In the genomic region with DNA sequence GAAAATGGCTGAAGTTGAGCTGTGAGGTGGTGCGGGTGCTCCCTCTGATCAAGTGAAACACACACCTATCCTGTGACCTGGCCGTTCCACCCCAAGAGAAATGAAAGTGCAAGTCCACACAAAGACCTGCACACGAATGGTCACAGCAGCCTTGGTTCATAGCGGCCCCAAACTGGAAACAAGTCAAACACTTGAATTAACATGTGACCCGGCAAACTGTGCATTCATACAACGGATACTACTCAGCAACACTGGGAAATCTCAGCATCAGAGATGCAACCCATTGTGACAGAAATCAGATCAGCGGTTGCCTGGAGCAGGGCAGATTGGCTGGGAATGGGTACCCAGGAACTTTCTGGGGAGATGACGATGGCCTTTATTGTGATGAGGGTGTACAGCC, we compare ENCODE assay signal across 23 cellular contexts. TPM values are rescaled to one million over a fixed set of nuclear protein-coding genes. Genes with fewer than 3 reads are reported as not detected.
DNase-seq lines count a peak whose midpoint lies in the region; ATAC-seq and TF ChIP-seq lines count a peak whose summit lies in the region.
"Had no signal": no experiment of that assay in that cellular context is flagged by ENCODE, and none has a peak within 500 bp of the region (broad histone marks: within the 10 kb centered on the region; RNA-seq: fewer than 3 reads in every experiment).

No MANE protein-coding gene starts in this region.

- H3K4me3 Mint-ChIP-seq in activated T-cell treated with anti-CD3 and anti-CD28 coated beads, Interleukin-2, amount 50 U/mL, for 72 hours, result no peak overlapping the region
- H3K4me3 Mint-ChIP-seq in central memory CD8-positive, alpha-beta T cell, result no peak overlapping the region
- H3K4me3 Mint-ChIP-seq in stimulated activated effector memory CD8-positive, alpha-beta T cell treated with anti-CD3 and anti-CD28 coated beads, Interleukin-12 subunit alpha, Interleukin-12 subunit beta, amount 100 ng/mL, for 72 hours, result no peak overlapping the region
- H3K4me3 Mint-ChIP-seq: WTC11 had no signal

- in situ Hi-C loops in brain microvascular endothelial cell (cut with HindIII; ENCODE audit: low pct_ligation_motif_present, low sequenced_read_pairs), result no loop called here

- peaks cover 38% of the 10 kb centered on the region for H3K4me1 Mint-ChIP-seq in activated T-cell treated with anti-CD3 and anti-CD28 coated beads, Interleukin-2, amount 50 U/mL, for 72 hours (ENCODE audit: low read depth)
- peaks cover 13% of the 10 kb centered on the region for H3K4me1 Mint-ChIP-seq in central memory CD8-positive, alpha-beta T cell
- H3K4me1 Mint-ChIP-seq in stimulated activated effector memory CD8-positive, alpha-beta T cell treated with anti-CD3 and anti-CD28 coated beads, Interleukin-12 subunit alpha, Interleukin-12 subunit beta, amount 100 ng/mL, for 72 hours, result peaks cover 33% of the 10 kb centered on the region
- H3K4me1 Mint-ChIP-seq: WTC11 had no signal

- no peak overlapping the region for H3K4me3 ChIP-seq in brain microvascular endothelial cell (ENCODE audit: low read depth, low read length)
- H3K4me3 ChIP-seq: GM12878 had no signal

- no peak overlapping the region for H3K27ac ChIP-seq in brain microvascular endothelial cell
- H3K27ac ChIP-seq: HL-60 had no signal

- TF ChIP-seq CTCF in brain microvascular endothelial cell (IDR thresholded peaks at IDR 0.05; ENCODE audit: low read depth, low read length, missing control alignments), result no peak

- peaks cover under 1% of the 10 kb centered on the region for H3K36me3 ChIP-seq in brain microvascular endothelial cell (replicated peaks)

- peak overlapping the region; percentile 22 for H3K27ac Mint-ChIP-seq in activated T-cell treated with anti-CD3 and anti-CD28 coated beads, Interleukin-2, amount 50 U/mL, for 72 hours
- peak overlapping the region; percentile 55 for H3K27ac Mint-ChIP-seq in central memory CD8-positive, alpha-beta T cell (ENCODE audit: low read depth)
- peak overlapping the region; percentile 67 for H3K27ac Mint-ChIP-seq in stimulated activated effector memory CD8-positive, alpha-beta T cell treated with anti-CD3 and anti-CD28 coated beads, Interleukin-12 subunit alpha, Interleukin-12 subunit beta, amount 100 ng/mL, for 72 hours
- H3K27ac Mint-ChIP-seq: WTC11 had no signal

- no peaks in the 10 kb centered on the region for H3K9me3 Mint-ChIP-seq in activated T-cell treated with anti-CD3 and anti-CD28 coated beads, Interleukin-2, amount 50 U/mL, for 72 hours
- no peaks in the 10 kb centered on the region for H3K9me3 Mint-ChIP-seq in central memory CD8-positive, alpha-beta T cell
- no peaks in the 10 kb centered on the region for H3K9me3 Mint-ChIP-seq in stimulated activated effector memory CD8-positive, alpha-beta T cell treated with anti-CD3 and anti-CD28 coated beads, Interleukin-12 subunit alpha, Interleukin-12 subunit beta, amount 100 ng/mL, for 72 hours
- H3K9me3 Mint-ChIP-seq: WTC11 had no signal

- no peaks in the 10 kb centered on the region for H3K27me3 ChIP-seq in brain microvascular endothelial cell (replicated peaks)

- peaks cover 0 to 3% of the 10 kb centered on the region in 2 donors for H3K36me3 Mint-ChIP-seq in activated T-cell treated with anti-CD3 and anti-CD28 coated beads, Interleukin-2, amount 50 U/mL, for 72 hours (ENCODE audit: insufficient read depth in 2 of 2)
- H3K36me3 Mint-ChIP-seq in central memory CD8-positive, alpha-beta T cell (ENCODE audit: insufficient read depth), result peaks cover 13% of the 10 kb centered on the region
- peaks cover 68% of the 10 kb centered on the region for H3K36me3 Mint-ChIP-seq in stimulated activated effector memory CD8-positive, alpha-beta T cell treated with anti-CD3 and anti-CD28 coated beads, Interleukin-12 subunit alpha, Interleukin-12 subunit beta, amount 100 ng/mL, for 72 hours

- no peak for DNase-seq in activated T-cell treated with anti-CD3 and anti-CD28 coated beads, Interleukin-2, amount 50 U/mL, for 72 hours
- DNase-seq in activated T-cell treated with anti-CD3 and anti-CD28 coated beads, Interleukin-2, amount 50 U/mL, for 48 hours, result no peak
- peak; percentile 63 for DNase-seq in SK-N-DZ (ENCODE audit: low spot score)
- DNase-seq in central memory CD8-positive, alpha-beta T cell (ENCODE audit: low spot score in 2 of 2), result no peak
- DNase-seq in stimulated activated effector memory CD8-positive, alpha-beta T cell treated with anti-CD3 and anti-CD28 coated beads, Interleukin-12 subunit alpha, Interleukin-12 subunit beta, amount 100 ng/mL, for 72 hours (ENCODE audit: low spot score in 2 of 2), result no peak
- DNase-seq in brain microvascular endothelial cell, result no peak
- DNase-seq: activated naive CD4-positive, alpha-beta T cell treated with Interleukin-2 at 50 U/mL for 16 hours; activated T-cell treated with anti-CD3 and anti-CD28 coated beads for 4 hours; cerebellar nuclear complex; mammary epithelial cell; NCI-H1048; NCI-H187; NCI-H526 had no signal

- no peaks in the 10 kb centered on the region for H3K27me3 Mint-ChIP-seq in activated T-cell treated with anti-CD3 and anti-CD28 coated beads, Interleukin-2, amount 50 U/mL, for 72 hours (ENCODE audit: low read depth)
- H3K27me3 Mint-ChIP-seq in central memory CD8-positive, alpha-beta T cell, result no peaks in the 10 kb centered on the region

- no peak for ATAC-seq in activated T-cell treated with anti-CD3 and anti-CD28 coated beads, Interleukin-2, amount 50 U/mL, for 72 hours (replicated peaks in 1 of 2)
- no peak for ATAC-seq in central memory CD8-positive, alpha-beta T cell (replicated peaks; ENCODE audit: extremely low read depth, poor library complexity, severe bottlenecking)
- no peak for ATAC-seq in stimulated activated effector memory CD8-positive, alpha-beta T cell treated with anti-CD3 and anti-CD28 coated beads, Interleukin-12 subunit alpha, Interleukin-12 subunit beta, amount 100 ng/mL, for 72 hours
- ATAC-seq in HG02623 (IDR thresholded peaks at IDR 0.05; ENCODE audit: unreplicated experiment), result no peak
- no peak for ATAC-seq in HG03521 (IDR thresholded peaks at IDR 0.05; ENCODE audit: unreplicated experiment)
- ATAC-seq: GM12878, HepG2, WTC11 had no signal

RNA-seq across cellular contexts. Expression of gene G6PD, which starts 7.6 kb away (rescaled TPM):
- 10 to 100 TPM; 46.9 to 47.3 TPM for total RNA-seq in activated T-cell treated with anti-CD3 and anti-CD28 coated beads, Interleukin-2, amount 50 U/mL, for 72 hours
- 43.2 and 44.9 TPM in 2 replicates for polyA plus RNA-seq in SK-N-DZ (2014; cell fraction: cytosol; rRNA removed)
- 38.1 and 64.1 TPM in 2 replicates for polyA plus RNA-seq in SK-N-DZ (2014; cell fraction: nucleus; rRNA removed)

RNA-seq across cellular contexts. Expression of gene IKBKG, which starts 8.3 kb away (rescaled TPM):
- total RNA-seq in activated T-cell treated with anti-CD3 and anti-CD28 coated beads, Interleukin-2, amount 50 U/mL, for 72 hours, result 10 to 100 TPM; 38.4 to 39.4 TPM
- polyA plus RNA-seq in SK-N-DZ (2014; cell fraction: cytosol; rRNA removed), result 18.5 and 33.3 TPM in 2 replicates
- 34.1 and 38.3 TPM in 2 replicates for polyA plus RNA-seq in SK-N-DZ (2014; cell fraction: nucleus; rRNA removed)

RNA-seq across cellular contexts. Expression of gene FAM3A, which starts 23.0 kb away (rescaled TPM):
- 10 to 100 TPM; 31.2 to 32.9 TPM for total RNA-seq in activated T-cell treated with anti-CD3 and anti-CD28 coated beads, Interleukin-2, amount 50 U/mL, for 72 hours
- polyA plus RNA-seq in SK-N-DZ (2014; cell fraction: cytosol; rRNA removed), result 17.0 and 21.0 TPM in 2 replicates
- 31.3 and 33.7 TPM in 2 replicates for polyA plus RNA-seq in SK-N-DZ (2014; cell fraction: nucleus; rRNA removed)

RNA-seq across cellular contexts. Expression of gene CTAG1A, which starts 45.9 kb away (rescaled TPM):
- not detected for total RNA-seq in activated T-cell treated with anti-CD3 and anti-CD28 coated beads, Interleukin-2, amount 50 U/mL, for 72 hours
- polyA plus RNA-seq in SK-N-DZ (2014; cell fraction: cytosol; rRNA removed), result not detected in 2 replicates
- 0.73 TPM in 1 of 2 replicates, not detected in the other for polyA plus RNA-seq in SK-N-DZ (2014; cell fraction: nucleus; rRNA removed)
- total RNA-seq: astrocyte, GM12878, H4, HepG2, mammary epithelial cell, skeletal muscle tissue, ureter, WTC11 had no signal
- polyA plus RNA-seq: GM12878, HepG2, mammary epithelial cell had no signal

RNA-seq across cellular contexts. Expression of gene SLC10A3, which starts 48.6 kb away (rescaled TPM):
- total RNA-seq in activated T-cell treated with anti-CD3 and anti-CD28 coated beads, Interleukin-2, amount 50 U/mL, for 72 hours, result 10 to 100 TPM; 19.9 to 25.1 TPM
- polyA plus RNA-seq in SK-N-DZ (2014; cell fraction: cytosol; rRNA removed), result 9.0 and 12.8 TPM in 2 replicates
- polyA plus RNA-seq in SK-N-DZ (2014; cell fraction: nucleus; rRNA removed), result 7.8 and 10.0 TPM in 2 replicates
